8 cellular contexts compared by ENCODE assay signal in genomic region chr11:65651589-65652510, GRCh38. TPM values are rescaled to one million over a fixed set of nuclear protein-coding genes. Genes with fewer than 3 reads are reported as not detected.
DNase-seq lines count a peak whose midpoint lies in the region; ATAC-seq and TF ChIP-seq lines count a peak whose summit lies in the region.

No MANE protein-coding gene starts in this region.

- H3K27ac Mint-ChIP-seq in activated CD8-positive, alpha-beta memory T cell treated with anti-CD3 and anti-CD28 coated beads, Interleukin-2, amount 10 ng/mL, durations not matched to agents 7 days and 5 days: peak overlapping the region; percentile 63

- H3K36me3 ChIP-seq in Panc1 (ENCODE audit: control insufficient read depth, insufficient read depth, low read length) (no peaks in the 10 kb centered on the region), mucosa of stomach (ENCODE audit: control insufficient read depth, insufficient read depth, low read length) (peaks cover 9% of the 10 kb centered on the region)
- peaks cover 51% of the 10 kb centered on the region for H3K36me3 ChIP-seq in effector memory CD4-positive, alpha-beta T cell (ENCODE audit: control insufficient read depth, insufficient read depth, low read length)

- H3K27me3 Mint-ChIP-seq in activated CD8-positive, alpha-beta memory T cell treated with anti-CD3 and anti-CD28 coated beads, Interleukin-2, amount 10 ng/mL, durations not matched to agents 7 days and 5 days: no peaks in the 10 kb centered on the region

- H3K27me3 ChIP-seq in Panc1 (ENCODE audit: control insufficient read depth, insufficient read depth, low read length) (no peaks in the 10 kb centered on the region), mucosa of stomach (ENCODE audit: control insufficient read depth, insufficient read depth, low read length) (no peaks in the 10 kb centered on the region)
- no peaks in the 10 kb centered on the region for H3K27me3 ChIP-seq in effector memory CD4-positive, alpha-beta T cell (replicated peaks; ENCODE audit: control insufficient read depth, insufficient read depth, low read length, poor library complexity, severe bottlenecking)

- DNase-seq in activated CD8-positive, alpha-beta memory T cell treated with anti-CD3 and anti-CD28 coated beads, Interleukin-2, amount 10 ng/mL, durations not matched to agents 7 days and 5 days: no peak
- DNase-seq in activated CD8-positive, alpha-beta memory T cell treated with anti-CD3 and anti-CD28 coated beads for 24 hours: no peak
- DNase-seq in Panc1 (ENCODE audit: low read depth, low spot score) (no peak), germinal center (ENCODE audit: low spot score) (no peak), inferior parietal cortex (ENCODE audit: extremely low spot score) (no peak)
- no peak for DNase-seq in effector memory CD4-positive, alpha-beta T cell

- no peak for ATAC-seq in activated CD8-positive, alpha-beta memory T cell treated with anti-CD3 and anti-CD28 coated beads, Interleukin-2, amount 10 ng/mL, durations not matched to agents 7 days and 5 days
- ATAC-seq in Panc1 (peak; percentile 13), GM21367 (IDR thresholded peaks at IDR 0.05; ENCODE audit: unreplicated experiment) (no peak)

- CTCF ChIA-PET in activated CD8-positive, alpha-beta memory T cell treated with anti-CD3 and anti-CD28 coated beads, Interleukin-2, amount 10 ng/mL, durations not matched to agents 7 days and 5 days (lab: Charles Lee): interaction anchor here (0.9 to 3.5 kb wide), 9 partner anchors 11 to 236 kb away, joined by 3 to 35 read pairs (median 5); partner anchors contain the start of genes FAM89B, FIBP, MAP3K11 and MUS81
- CTCF ChIA-PET in Panc1 (lab: Charles Lee): interaction anchor here (0.5 kb wide), 1 partner anchor 78 kb away, joined by 6 read pairs; no protein-coding TSS in a partner anchor

- H3K4me1 ChIP-seq in Panc1 (ENCODE audit: control insufficient read depth, insufficient read depth, low read length) (peaks cover 21% of the 10 kb centered on the region), mucosa of stomach (ENCODE audit: control insufficient read depth, insufficient read depth, low read length) (peaks cover 39% of the 10 kb centered on the region)
- H3K4me1 ChIP-seq in effector memory CD4-positive, alpha-beta T cell (ENCODE audit: control insufficient read depth, insufficient read depth, low read length, poor library complexity, severe bottlenecking): peaks cover 24% of the 10 kb centered on the region

- no peaks in the 10 kb centered on the region for H3K9me3 Mint-ChIP-seq in activated CD8-positive, alpha-beta memory T cell treated with anti-CD3 and anti-CD28 coated beads, Interleukin-2, amount 10 ng/mL, durations not matched to agents 7 days and 5 days (ENCODE audit: low read depth)

- BruUV-seq in Panc1 (replicated peaks; lab: Mats Ljungman, UMichigan): no TSS peak

- H3K27ac ChIP-seq in Panc1 (ENCODE audit: low read length): peak overlapping the region; percentile 95
- peak overlapping the region; percentile 97 for H3K27ac ChIP-seq in effector memory CD4-positive, alpha-beta T cell (ENCODE audit: insufficient read depth, low read length, poor library complexity, severe bottlenecking)

- H3K4me3 ChIP-seq in Panc1 (ENCODE audit: low read depth in 2 of 2, low read length in 2 of 2) (peak overlapping the region; percentile 48 to 60), mucosa of stomach (ENCODE audit: low read length) (no peak overlapping the region)
- H3K4me3 ChIP-seq in effector memory CD4-positive, alpha-beta T cell (ENCODE audit: insufficient read depth, low read depth, low read length, poor library complexity, severe bottlenecking): peak overlapping the region; percentile 50

- H3K9ac ChIP-seq in mucosa of stomach (ENCODE audit: low read length): peak overlapping the region; percentile 65

- POLR2A ChIA-PET in Panc1 (lab: Charles Lee): interaction anchor here (0.6 to 1.0 kb wide), 3 partner anchors 15 to 879 kb away, joined by 3 to 4 read pairs (median 3); no protein-coding TSS in a partner anchor

- H3K4me1 Mint-ChIP-seq in activated CD8-positive, alpha-beta memory T cell treated with anti-CD3 and anti-CD28 coated beads, Interleukin-2, amount 10 ng/mL, durations not matched to agents 7 days and 5 days: peaks cover 34% of the 10 kb centered on the region

- no peaks in the 10 kb centered on the region for H3K9me3 ChIP-seq in Panc1 (ENCODE audit: control insufficient read depth, insufficient read depth, low read depth, low read length)
- no peaks in the 10 kb centered on the region for H3K9me3 ChIP-seq in effector memory CD4-positive, alpha-beta T cell (ENCODE audit: control insufficient read depth, low read length)
- no peaks in the 10 kb centered on the region for H3K9me3 ChIP-seq in mucosa of stomach (ENCODE audit: control insufficient read depth, low read length)

- no peak for TF ChIP-seq CTCF in Panc1 (IDR thresholded peaks at IDR 0.05)

- in situ Hi-C loops in Panc1 (cut with HindIII; ENCODE audit: low pct_unique_long_range_greater_than_20kb, low sequenced_read_pairs): no loop called here

- peak overlapping the region; percentile 66 for H3K4me3 Mint-ChIP-seq in activated CD8-positive, alpha-beta memory T cell treated with anti-CD3 and anti-CD28 coated beads, Interleukin-2, amount 10 ng/mL, durations not matched to agents 7 days and 5 days

- intact Hi-C loops in Panc1 (cut with micrococcal nuclease; ENCODE audit: unreplicated experiment): no loop called here

- peaks cover 23% of the 10 kb centered on the region for H3K36me3 Mint-ChIP-seq in activated CD8-positive, alpha-beta memory T cell treated with anti-CD3 and anti-CD28 coated beads, Interleukin-2, amount 10 ng/mL, durations not matched to agents 7 days and 5 days

RNA-seq across cellular contexts. Expression of gene RELA, which starts 10.9 kb away (rescaled TPM):
- total RNA-seq in activated CD8-positive, alpha-beta memory T cell treated with anti-CD3 and anti-CD28 coated beads, Interleukin-2, amount 10 ng/mL, durations not matched to agents 7 days and 5 days: 10 to 100 TPM; 81.3 to 82.0 TPM
- 141 TPM for total RNA-seq in Panc1 (2021; ENCODE audit: unreplicated experiment)
- 178 TPM for polyA plus RNA-seq in Panc1 (2012; ENCODE audit: insufficient read length)

RNA-seq across cellular contexts. Expression of gene SIPA1, which starts 13.9 kb away (rescaled TPM):
- total RNA-seq in activated CD8-positive, alpha-beta memory T cell treated with anti-CD3 and anti-CD28 coated beads, Interleukin-2, amount 10 ng/mL, durations not matched to agents 7 days and 5 days: 100 to 1,000 TPM; 188 to 267 TPM
- 86.9 TPM for total RNA-seq in Panc1 (2021; ENCODE audit: unreplicated experiment)
- 107 TPM for polyA plus RNA-seq in Panc1 (2012; ENCODE audit: insufficient read length)

RNA-seq across cellular contexts. Expression of gene PCNX3, which starts 36.3 kb away (rescaled TPM):
- total RNA-seq in activated CD8-positive, alpha-beta memory T cell treated with anti-CD3 and anti-CD28 coated beads, Interleukin-2, amount 10 ng/mL, durations not matched to agents 7 days and 5 days: 10 to 100 TPM; 54.9 to 57.1 TPM
- 74.5 TPM for total RNA-seq in Panc1 (2021; ENCODE audit: unreplicated experiment)
- 82.2 TPM for polyA plus RNA-seq in Panc1 (2012; ENCODE audit: insufficient read length)

RNA-seq across cellular contexts. Expression of gene MAP3K11, which starts 37.8 kb away (rescaled TPM):
- total RNA-seq in activated CD8-positive, alpha-beta memory T cell treated with anti-CD3 and anti-CD28 coated beads, Interleukin-2, amount 10 ng/mL, durations not matched to agents 7 days and 5 days: 10 to 100 TPM; 71.0 to 73.3 TPM
- total RNA-seq in Panc1 (2021; ENCODE audit: unreplicated experiment): 124 TPM
- polyA plus RNA-seq in Panc1 (2012; ENCODE audit: insufficient read length): 138 TPM

RNA-seq across cellular contexts. Expression of gene KCNK7, which starts 56.2 kb away (rescaled TPM):
- 1 to 10 TPM in 1 of 2 experiments, under 1 TPM in 1; 0.80 to 1.1 TPM for total RNA-seq in activated CD8-positive, alpha-beta memory T cell treated with anti-CD3 and anti-CD28 coated beads, Interleukin-2, amount 10 ng/mL, durations not matched to agents 7 days and 5 days
- 0.69 TPM for total RNA-seq in Panc1 (2021; ENCODE audit: unreplicated experiment)
- polyA plus RNA-seq in Panc1 (2012; ENCODE audit: insufficient read length): 0.63 TPM
